8 cellular contexts compared by ENCODE assay signal in genomic region chr3:13895155-13896105, GRCh38. TPM values are rescaled to one million over a fixed set of nuclear protein-coding genes. Genes with fewer than 3 reads are reported as not detected.
DNase-seq lines count a peak whose midpoint lies in the region; ATAC-seq and TF ChIP-seq lines count a peak whose summit lies in the region.

No MANE protein-coding gene starts in this region.

- H3K36me3 ChIP-seq in ascending aorta (no peaks in the 10 kb centered on the region), right atrium auricular region (no peaks in the 10 kb centered on the region), psoas muscle (ENCODE audit: insufficient read depth in 1 of 2, low read depth in 1 of 2) (no peaks in the 10 kb centered on the region), urinary bladder (ENCODE audit: insufficient read depth) (no peaks in the 10 kb centered on the region)

- peak; percentile 98 for ATAC-seq in T-helper 17 cell
- ATAC-seq in psoas muscle: peak; percentile 95 to 99 (median 98)

- no peaks in the 10 kb centered on the region for H3K27me3 ChIP-seq in ascending aorta
- no peaks in the 10 kb centered on the region for H3K27me3 ChIP-seq in right atrium auricular region
- peaks cover 0 to 38% (median 0%) of the 10 kb centered on the region in 3 donors for H3K27me3 ChIP-seq in psoas muscle (ENCODE audit: insufficient read depth in 3 of 3, low read length in 2 of 3)

- peak overlapping the region; percentile 90 for H3K4me3 Mint-ChIP-seq in T-helper 17 cell

- peaks cover 2% of the 10 kb centered on the region for H3K36me3 Mint-ChIP-seq in T-helper 17 cell (ENCODE audit: low read depth)

- peaks cover 11% of the 10 kb centered on the region for H3K4me1 Mint-ChIP-seq in T-helper 17 cell

- peaks cover 5% of the 10 kb centered on the region in 2 donors for H3K4me1 ChIP-seq in ascending aorta
- peaks cover 0 to 20% of the 10 kb centered on the region in 2 donors for H3K4me1 ChIP-seq in right atrium auricular region
- H3K4me1 ChIP-seq in psoas muscle: peaks cover 8% of the 10 kb centered on the region
- H3K4me1 ChIP-seq in urinary bladder (ENCODE audit: insufficient read depth): no peaks in the 10 kb centered on the region

- peak overlapping the region; percentile 70 to 76 for H3K27ac ChIP-seq in ascending aorta
- H3K27ac ChIP-seq in right atrium auricular region: peak overlapping the region; percentile 57 to 74
- peak overlapping the region; percentile 27 for H3K27ac ChIP-seq in psoas muscle
- no peak overlapping the region for H3K27ac ChIP-seq in urinary bladder (ENCODE audit: low read depth)

- DNase-seq in ELF-1 (ENCODE audit: low read depth, low spot score) (peak; percentile 98), GOT3 (lab: John Stamatoyannopoulos, UW) (peak; percentile 31), LHCN-M2 (ENCODE audit: low read depth) (peak; percentile 61), T-helper 17 cell (peak; percentile 86 to 91 (median 89)), ascending aorta (ENCODE audit: low spot score in 2 of 2) (peak; percentile 82 to 97), right atrium auricular region (ENCODE audit: low spot score) (peak; percentile 93), psoas muscle (peak; percentile 94 to 97)

- intact Hi-C loops in ascending aorta (cut with DNase I): loop anchor here (1.0 to 10.0 kb wide), 9 partner anchors 229 to 1411 kb away; partner anchors contain the start of genes CCDC174, CHCHD4, LSM3 and SLC6A6
- intact Hi-C loops in psoas muscle (cut with DNase I): loop anchor here (5.0 to 10.0 kb wide), 4 partner anchors 222 to 577 kb away; partner anchors contain the start of gene CHCHD4 (in 1 of the 2)

- peaks cover 4% of the 10 kb centered on the region for H3K9me3 ChIP-seq in T-helper 17 cell (ENCODE audit: control insufficient read depth, low read length, poor library complexity, severe bottlenecking)
- no peaks in the 10 kb centered on the region for H3K9me3 ChIP-seq in ascending aorta
- peaks cover 0 to 9% of the 10 kb centered on the region in 2 donors for H3K9me3 ChIP-seq in right atrium auricular region
- no peaks in the 10 kb centered on the region for H3K9me3 ChIP-seq in psoas muscle

- H3K27me3 Mint-ChIP-seq in T-helper 17 cell: no peaks in the 10 kb centered on the region

- peak overlapping the region; percentile 56 to 82 for H3K4me3 ChIP-seq in ascending aorta
- H3K4me3 ChIP-seq in right atrium auricular region: peak overlapping the region; percentile 46 to 64
- peak overlapping the region; percentile 80 for H3K4me3 ChIP-seq in psoas muscle
- H3K4me3 ChIP-seq in urinary bladder (ENCODE audit: low read depth, low read length): peak overlapping the region; percentile 42

- WGBS in psoas muscle, 3 donors: 0% methylated on average over 86 of the region's 86 CpGs
- 1% methylated on average over 86 of the region's 86 CpGs for WGBS in urinary bladder

- H3K27ac Mint-ChIP-seq in T-helper 17 cell: peak overlapping the region; percentile 79

- TF ChIP-seq CTCF in ascending aorta (IDR thresholded peaks at IDR 0.05) (no peak), right atrium auricular region (IDR thresholded peaks at IDR 0.05) (no peak), psoas muscle (IDR thresholded peaks at IDR 0.05) (no peak)

RNA-seq across cellular contexts. Expression of gene WNT7A, which starts 15.6 kb away (rescaled TPM):
- not detected in 2 replicates for total RNA-seq in LHCN-M2 (2014; rRNA removed)
- polyA plus RNA-seq in LHCN-M2 (2012): not detected
- total RNA-seq in T-helper 17 cell: 10 to 100 TPM; 10.1 to 14.5 TPM
- total RNA-seq in ascending aorta: not detected
- total RNA-seq in right atrium auricular region: not detected
- total RNA-seq in psoas muscle: not detected
- under 1 TPM in 1 of 3 donors, not detected in 2; 0.04 TPM for polyA plus RNA-seq in psoas muscle
- total RNA-seq in urinary bladder: not detected
- polyA plus RNA-seq in urinary bladder: 0.08 TPM

Comparison
In these comparisons a context has a peak if more than half of its experiments do, and no peak if none do; other contexts are left out.
1. DNase-seq: peak in every context shown above with its lines; median percentile 98 in ELF-1; 96 in psoas muscle; 93 in right atrium auricular region; 90 in ascending aorta; 89 in T-helper 17 cell; 61 in LHCN-M2; 31 in GOT3.
2. RNA of gene WNT7A, which starts 15.6 kb away (total RNA-seq): 10.1 to 14.5 TPM in T-helper 17 cell; not detected in LHCN-M2, not detected in ascending aorta (single experiment), not detected in right atrium auricular region, not detected in psoas muscle and not detected in urinary bladder (single experiment); every median in the first group is over 10 times any median in the second.
3. Peak in every context shown above with its lines, with median percentiles within 50 percentile points of each other: H3K4me3 ChIP-seq.